1 cellular context compared by ENCODE assay signal in the genomic region with DNA sequence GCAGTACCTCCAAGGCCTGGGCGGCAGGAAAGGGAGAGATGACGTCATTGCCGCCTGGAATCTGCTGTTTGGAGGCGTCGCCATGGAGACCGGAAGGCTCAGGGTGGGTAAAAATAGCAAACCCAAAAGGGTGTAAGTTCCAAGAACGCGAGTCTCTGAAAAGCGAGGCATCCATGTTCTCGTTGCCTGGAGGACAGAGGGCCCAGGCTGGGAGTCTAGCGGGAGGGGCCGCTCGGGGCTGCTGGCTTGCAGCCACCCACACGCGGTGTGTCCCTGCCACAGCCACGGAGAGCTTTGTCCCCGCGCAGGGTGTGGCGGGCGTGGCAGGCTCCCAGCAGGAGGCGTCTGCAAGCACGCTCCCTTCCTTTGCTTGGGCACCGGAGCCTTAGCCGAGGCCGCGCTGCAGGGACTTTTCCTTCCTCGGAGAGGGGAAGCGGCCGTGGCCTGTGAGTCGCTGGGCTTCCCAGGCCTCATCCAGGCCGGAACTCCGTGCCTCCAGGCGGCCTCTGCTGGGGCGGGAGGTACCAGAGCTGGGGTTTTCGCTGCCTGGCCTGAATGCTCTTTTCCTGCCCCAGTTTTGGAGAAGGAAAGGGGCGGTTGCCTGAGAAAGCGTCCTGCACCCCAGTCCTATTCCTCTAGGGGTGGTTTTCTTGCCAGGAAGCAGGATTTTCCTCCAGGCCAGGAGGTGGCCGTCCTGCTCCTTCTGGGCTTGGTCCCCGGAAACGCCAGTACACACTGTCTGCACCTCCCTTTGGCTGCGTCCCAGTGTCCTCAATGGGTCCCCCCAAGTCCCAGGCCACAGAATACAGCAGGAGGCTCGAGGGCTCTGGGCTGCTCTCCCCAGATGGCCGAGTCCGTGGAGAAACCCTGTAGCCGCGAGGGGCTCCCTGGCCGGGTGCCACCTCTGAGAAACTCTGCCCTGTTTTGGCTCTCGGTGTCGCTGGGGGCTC.
TF ChIP-seq lines count a peak whose summit lies in the region.

No MANE protein-coding gene starts in this region.

TF ChIP-seq in SK-N-SH, 30 proteins besides CTCF, POLR2A, EP300 and RAD21:
- TF ChIP-seq TAF1 (IDR thresholded peaks at IDR 0.05; ENCODE audit: borderline replicate concordance, low read depth, low read length) (0 out of 2 replicates have a peak, but pooled peaks have one; percentile 11), GATA2 (CRISPR knock-in tag; IDR thresholded peaks at IDR 0.05) (no peak)
